In the genomic region with DNA sequence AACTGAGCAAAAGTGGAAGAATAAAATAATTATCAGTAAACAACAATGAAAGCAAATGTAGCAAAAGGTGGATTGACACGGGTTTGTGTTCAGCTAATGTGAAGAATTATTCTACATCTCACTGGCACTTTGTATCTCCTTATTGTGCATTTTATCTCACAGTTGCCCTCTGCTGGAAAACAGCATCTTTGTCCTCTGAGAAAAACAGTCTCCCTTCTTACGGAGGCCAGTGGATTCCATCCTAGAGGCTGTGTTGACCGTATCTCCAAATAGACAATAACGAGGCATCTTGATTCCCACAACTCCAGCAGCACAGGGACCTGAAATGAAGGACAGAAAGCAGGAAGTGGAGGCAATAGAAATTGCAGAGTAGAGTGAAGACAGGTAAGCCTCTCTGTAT, we compare ENCODE assay signal across 8 cellular contexts. TPM values are rescaled to one million over a fixed set of nuclear protein-coding genes. Genes with fewer than 3 reads are reported as not detected.
DNase-seq lines count a peak whose midpoint lies in the region; ATAC-seq and TF ChIP-seq lines count a peak whose summit lies in the region.

No MANE protein-coding gene starts in this region.

- no peaks in the 10 kb centered on the region for H3K36me3 ChIP-seq in HCT116 (ENCODE audit: control insufficient read depth in 1 of 2, insufficient read depth in 2 of 2, low read length in 2 of 2)
- no peaks in the 10 kb centered on the region for H3K36me3 ChIP-seq in adipocyte (ENCODE audit: control insufficient read depth, insufficient read depth, low read length, severe bottlenecking)
- no peaks in the 10 kb centered on the region for H3K36me3 ChIP-seq in left lung

- POLR2A ChIA-PET in HCT116 (lab: Charles Lee) = no interaction called here

- TF ChIP-seq RAD21 in HCT116 (IDR thresholded peaks at IDR 0.05; ENCODE audit: low read depth) = peak; percentile 58

- intact Hi-C loops in HCT116 (cut with micrococcal nuclease) (loop anchor here (1.0 to 2.0 kb wide), 2 partner anchors 105 to 380 kb away; no protein-coding TSS in a partner anchor), left lung (cut with DNase I) (no loop called here)

- BruUV-seq in HCT116 (replicated peaks; lab: Mats Ljungman, UMichigan) = no TSS peak

- no peaks in the 10 kb centered on the region for H3K27me3 ChIP-seq in HCT116 (ENCODE audit: insufficient read depth, low read length)
- no peaks in the 10 kb centered on the region for H3K27me3 ChIP-seq in adipocyte (replicated peaks; ENCODE audit: control insufficient read depth, insufficient read depth, low read length)
- H3K27me3 ChIP-seq in left lung = no peaks in the 10 kb centered on the region

- no peaks in the 10 kb centered on the region for H4K20me1 ChIP-seq in HCT116 (ENCODE audit: insufficient read depth)

- TF ChIP-seq CTCF in HCT116 (IDR thresholded peaks at IDR 0.05 in 2 of 3, conservative IDR thresholded peaks at IDR 0.05 in 1 of 3; ENCODE audit: borderline replicate concordance in 1 of 3, insufficient read depth in 1 of 3, low read depth in 2 of 3, low read length in 2 of 3) (peak; percentile 30 to 47 (median 46); a peak in 4 of 6 replicates), left lung (IDR thresholded peaks at IDR 0.05) (peak in 1 of 2 donors; percentile 33)

- H3K9me3 Mint-ChIP-seq in natural killer cell treated with Interleukin-12 subunit alpha and Interleukin-12 subunit beta and Interleukin-15 and Interleukin-18, amount 100 ng/mL, for 72 hours = no peaks in the 10 kb centered on the region

- H3K4me1 Mint-ChIP-seq in natural killer cell treated with Interleukin-12 subunit alpha and Interleukin-12 subunit beta and Interleukin-15 and Interleukin-18, amount 100 ng/mL, for 72 hours (ENCODE audit: low read depth in 2 of 2) = no peaks in the 10 kb centered on the region

- peaks cover 14 to 46% of the 10 kb centered on the region in 2 donors for H3K27me3 Mint-ChIP-seq in natural killer cell treated with Interleukin-12 subunit alpha and Interleukin-12 subunit beta and Interleukin-15 and Interleukin-18, amount 100 ng/mL, for 72 hours

- CTCF ChIA-PET in HCT116 (lab: Charles Lee) = interaction anchor here (1.1 to 3.0 kb wide), 3 partner anchors 46 to 381 kb away, joined by 3 to 26 read pairs (median 6); no protein-coding TSS in a partner anchor

- no peak overlapping the region for H3K4me3 ChIP-seq in HCT116 (replicated peaks in 1 of 2; ENCODE audit: low read depth in 1 of 2, low read length in 2 of 2)
- H3K4me3 ChIP-seq in adipocyte (ENCODE audit: low read length) = no peak overlapping the region
- H3K4me3 ChIP-seq in left lung = no peak overlapping the region

- H3K4me2 ChIP-seq in HCT116 (ENCODE audit: low read length) = no peak overlapping the region

- ATAC-seq in HCT116 (peak; percentile 67; the same call in 1 of the 2 replicates), left lung (peak; percentile 64), HG03460 (IDR thresholded peaks at IDR 0.05; ENCODE audit: unreplicated experiment) (no peak), HG03139 (IDR thresholded peaks at IDR 0.05; ENCODE audit: unreplicated experiment) (no peak)
- no peak for ATAC-seq in natural killer cell treated with Interleukin-12 subunit alpha and Interleukin-12 subunit beta and Interleukin-15 and Interleukin-18, amount 100 ng/mL, for 72 hours

- peak; percentile 40 for DNase-seq in Ammon's horn (ENCODE audit: low spot score)
- no peak for DNase-seq in HCT116 (ENCODE audit: low read depth, low spot score)
- DNase-seq in adipocyte (ENCODE audit: low read depth) = peak; percentile 60
- DNase-seq in left lung = no peak
- no peak for DNase-seq in stimulated activated CD4-positive, alpha-beta T cell treated with anti-CD3 and anti-CD28 coated beads, Interleukin-2, amount 100 ng/mL, for 24 hours
- no peak for DNase-seq in natural killer cell treated with Interleukin-12 subunit alpha and Interleukin-12 subunit beta and Interleukin-15 and Interleukin-18, amount 100 ng/mL, for 72 hours (ENCODE audit: low spot score)

- no peaks in the 10 kb centered on the region for H3K36me3 Mint-ChIP-seq in natural killer cell treated with Interleukin-12 subunit alpha and Interleukin-12 subunit beta and Interleukin-15 and Interleukin-18, amount 100 ng/mL, for 72 hours

- H3K79me2 ChIP-seq in HCT116 (ENCODE audit: insufficient read depth, low read length) = no peaks in the 10 kb centered on the region

- no peak overlapping the region for H3K9ac ChIP-seq in HCT116 (ENCODE audit: low read length)
- no peak overlapping the region for H3K9ac ChIP-seq in adipocyte (ENCODE audit: low read length)

- H3K9me2 ChIP-seq in HCT116 (ENCODE audit: insufficient read depth) = no peaks in the 10 kb centered on the region

- no peak overlapping the region for H3K4me3 Mint-ChIP-seq in natural killer cell treated with Interleukin-12 subunit alpha and Interleukin-12 subunit beta and Interleukin-15 and Interleukin-18, amount 100 ng/mL, for 72 hours

- H3K4me1 ChIP-seq in HCT116 (ENCODE audit: control insufficient read depth in 1 of 2, insufficient read depth in 2 of 2, low read length in 2 of 2) (no peaks in the 10 kb centered on the region), adipocyte (ENCODE audit: control insufficient read depth, insufficient read depth, low read length) (no peaks in the 10 kb centered on the region), left lung (peaks cover 0 to 34% of the 10 kb centered on the region in 2 donors)

- TF ChIP-seq POLR2A in HCT116 (IDR thresholded peaks at IDR 0.05; ENCODE audit: borderline replicate concordance, extremely low read depth, insufficient read depth, insufficient read length) = no peak

- H3K9me3 ChIP-seq in HCT116 (ENCODE audit: control insufficient read depth in 1 of 2, insufficient read depth in 1 of 2, low read depth in 1 of 2, low read length in 2 of 2) (no peaks in the 10 kb centered on the region), adipocyte (ENCODE audit: control insufficient read depth, low read length) (no peaks in the 10 kb centered on the region), left lung (no peaks in the 10 kb centered on the region)

- RAD21 ChIA-PET in HCT116 (lab: Charles Lee; ENCODE audit: low non-redundant PET in 1 of 2, low total read pairs in 2 of 2, uncharacterized antibody in 2 of 2, unreplicated experiment in 2 of 2) = no interaction called here

- H3K27ac ChIP-seq in HCT116 (ENCODE audit: low read depth, low read length) (no peak overlapping the region), left lung (no peak overlapping the region)

- H2AFZ ChIP-seq in HCT116 (ENCODE audit: low read depth, low read length, poor library complexity, severe bottlenecking) = peak overlapping the region; percentile 64

- no peak overlapping the region for H3K27ac Mint-ChIP-seq in natural killer cell treated with Interleukin-12 subunit alpha and Interleukin-12 subunit beta and Interleukin-15 and Interleukin-18, amount 100 ng/mL, for 72 hours

TF ChIP-seq in HCT116, 20 proteins besides CTCF, POLR2A, EP300 and RAD21:
- TF ChIP-seq ZFX (IDR thresholded peaks at IDR 0.05) = no peak

RNA-seq across cellular contexts. Expression of a gene that starts 51.3 kb away (rescaled TPM):
- total RNA-seq in HCT116 (2021; ENCODE audit: unreplicated experiment) (0.30 TPM), left lung (10 to 100 TPM; 29.3 to 44.8 TPM)
- polyA plus RNA-seq in HCT116 (2012) = not detected in 2 replicates
- not detected for total RNA-seq in natural killer cell treated with Interleukin-12 subunit alpha and Interleukin-12 subunit beta and Interleukin-15 and Interleukin-18, amount 100 ng/mL, for 72 hours

Comparison
In these comparisons a context has a peak if more than half of its experiments do, and no peak if none do; other contexts are left out.
1. DNase-seq: peak in Ammon's horn (single experiment) and adipocyte (single experiment); none in HCT116 (single experiment), left lung (0 of 2), stimulated activated CD4-positive, alpha-beta T cell treated with anti-CD3 and anti-CD28 coated beads, Interleukin-2, amount 100 ng/mL, for 24 hours (0 of 2) and natural killer cell treated with Interleukin-12 subunit alpha and Interleukin-12 subunit beta and Interleukin-15 and Interleukin-18, amount 100 ng/mL, for 72 hours (single experiment).
2. ATAC-seq: peak in HCT116 (single experiment) and left lung (single experiment); none in HG03460 (single experiment), natural killer cell treated with Interleukin-12 subunit alpha and Interleukin-12 subunit beta and Interleukin-15 and Interleukin-18, amount 100 ng/mL, for 72 hours (0 of 2) and HG03139 (single experiment).
3. RNA of a gene that starts 51.3 kb away (total RNA-seq): 29.3 to 44.8 TPM in left lung; 0.30 TPM in HCT116 (single experiment) and not detected in natural killer cell treated with Interleukin-12 subunit alpha and Interleukin-12 subunit beta and Interleukin-15 and Interleukin-18, amount 100 ng/mL, for 72 hours; every median in the first group is over 10 times any median in the second.